ENCODE assay signal across 1 cellular context in genomic region chr19:19146000-19146608, GRCh38.
A peak's percentile ranks its signal among the peaks of the same experiment; 100 is the strongest.
TF ChIP-seq lines count a peak whose summit lies in the region.

No MANE protein-coding gene starts in this region.

TF ChIP-seq in HepG2, 621 proteins besides CTCF, POLR2A, EP300 and RAD21 (continues in another document):
- TF ChIP-seq MTF2 (CRISPR knock-in tag; IDR thresholded peaks at IDR 0.05; ENCODE audit: borderline replicate concordance) = no peak
- TF ChIP-seq ZNF225 (CRISPR knock-in tag; IDR thresholded peaks at IDR 0.05) = 0 out of 2 replicates have a peak, but pooled peaks have one; percentile 21
- TF ChIP-seq HNF1A (IDR thresholded peaks at IDR 0.05; ENCODE audit: low read depth) = no peak
- TF ChIP-seq HNF1A (CRISPR knock-in tag; IDR thresholded peaks at IDR 0.05; ENCODE audit: borderline replicate concordance) = no peak
- TF ChIP-seq ZNF567 (CRISPR knock-in tag; IDR thresholded peaks at IDR 0.05; ENCODE audit: borderline replicate concordance) = no peak
- TF ChIP-seq STAG1 (CRISPR knock-in tag; IDR thresholded peaks at IDR 0.05) = peak; percentile 88
- TF ChIP-seq ZNF318 (CRISPR knock-in tag; IDR thresholded peaks at IDR 0.05) = no peak
- TF ChIP-seq ZNF788 (CRISPR knock-in tag; IDR thresholded peaks at IDR 0.05; ENCODE audit: borderline replicate concordance) = peak; percentile 49; the same call in 1 of the 2 replicates
- TF ChIP-seq USF2 (IDR thresholded peaks at IDR 0.05; ENCODE audit: low read depth, low read length) = no peak
- no peak for TF ChIP-seq USF2 (CRISPR knock-in tag; IDR thresholded peaks at IDR 0.05; ENCODE audit: borderline replicate concordance)
- TF ChIP-seq ZNF710 (CRISPR knock-in tag; IDR thresholded peaks at IDR 0.05; ENCODE audit: borderline replicate concordance) = no peak
- TF ChIP-seq ZNF614 (CRISPR knock-in tag; IDR thresholded peaks at IDR 0.05; ENCODE audit: borderline replicate concordance) = peak; percentile 30; the same call in 1 of the 2 replicates
- TF ChIP-seq ZNF687 (CRISPR knock-in tag; IDR thresholded peaks at IDR 0.05) = peak; percentile 46
- TF ChIP-seq GABPA (IDR thresholded peaks at IDR 0.05; ENCODE audit: low read depth, low read length) = no peak
- peak; percentile 63 for TF ChIP-seq GABPA (CRISPR knock-in tag; IDR thresholded peaks at IDR 0.05; ENCODE audit: low read depth)
- TF ChIP-seq ERF (CRISPR knock-in tag; IDR thresholded peaks at IDR 0.05) = 0 out of 2 replicates have a peak, but pooled peaks have one; percentile 37
- TF ChIP-seq ZNF777 (CRISPR knock-in tag; IDR thresholded peaks at IDR 0.05) = 0 out of 2 replicates have a peak, but pooled peaks have one; percentile 44
- TF ChIP-seq TBP (CRISPR knock-in tag; IDR thresholded peaks at IDR 0.05) = no peak
- TF ChIP-seq PATZ1 (CRISPR knock-in tag; IDR thresholded peaks at IDR 0.05) = peak; percentile 28; the same call in 1 of the 2 replicates
- TF ChIP-seq ELF1 (CRISPR knock-in tag; IDR thresholded peaks at IDR 0.05) = peak; percentile 89
- peak; percentile 24 for TF ChIP-seq XRCC5 (optimal IDR thresholded peaks at IDR 0.05; ENCODE audit: low read length)
- no peak for TF ChIP-seq ZKSCAN1 (IDR thresholded peaks at IDR 0.05; ENCODE audit: low read length)
- TF ChIP-seq HNRNPL (IDR thresholded peaks at IDR 0.05; ENCODE audit: low read depth, low read length) = 0 out of 2 replicates have a peak, but pooled peaks have one; percentile 33
- peak; percentile 33 for TF ChIP-seq PHF5A (CRISPR knock-in tag; IDR thresholded peaks at IDR 0.05; ENCODE audit: low read depth, unreplicated experiment)
- TF ChIP-seq THRA (CRISPR knock-in tag; IDR thresholded peaks at IDR 0.05; ENCODE audit: borderline replicate concordance) = 0 out of 2 replicates have a peak, but pooled peaks have one; percentile 36
- TF ChIP-seq SMAD3 (CRISPR knock-in tag; IDR thresholded peaks at IDR 0.05) = 0 out of 2 replicates have a peak, but pooled peaks have one; percentile 30
- no peak; the same call in 1 of the 2 replicates for TF ChIP-seq ATF3 (CRISPR knock-in tag; IDR thresholded peaks at IDR 0.05)
- no peak for TF ChIP-seq SCMH1 (CRISPR knock-in tag; IDR thresholded peaks at IDR 0.05; ENCODE audit: borderline replicate concordance)
- no peak for TF ChIP-seq ZNF550 (CRISPR knock-in tag; IDR thresholded peaks at IDR 0.05; ENCODE audit: borderline replicate concordance)
